ENCODE assay signal across 19 cellular contexts in the genomic region with DNA sequence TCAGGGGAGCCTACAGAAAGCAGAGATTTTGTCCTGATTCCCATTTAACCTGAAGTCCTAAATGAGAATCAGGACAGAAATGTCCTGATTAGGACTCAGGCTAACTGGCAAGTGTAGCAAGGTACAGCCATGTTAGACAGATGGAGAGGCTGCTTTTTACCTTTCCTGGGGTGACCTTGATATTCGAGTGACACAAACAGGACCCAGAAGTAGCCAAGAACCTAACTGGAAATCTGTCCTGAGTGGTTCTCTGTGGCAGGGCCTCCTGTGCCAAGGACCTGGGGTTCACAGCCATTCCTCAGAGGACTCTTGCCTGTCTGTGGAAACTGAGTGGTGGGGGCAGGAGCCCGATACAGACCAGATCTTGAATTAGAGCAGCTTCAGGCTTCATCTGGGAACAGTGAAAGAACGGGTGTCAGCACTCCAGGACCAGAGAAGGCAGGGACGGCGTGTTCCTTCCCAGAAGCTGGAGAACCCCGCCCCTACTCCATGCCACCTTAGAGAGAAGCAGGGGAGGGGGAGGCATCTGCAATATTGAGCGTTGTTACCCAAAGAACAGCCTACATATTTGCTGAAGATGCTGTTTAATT.
"Had no signal": no experiment of that assay in that cellular context is flagged by ENCODE, and none has a peak within 500 bp of the region (broad histone marks: within the 10 kb centered on the region; RNA-seq: fewer than 3 reads in every experiment).

No MANE protein-coding gene starts in this region.

- DNase-seq: activated CD4-positive, alpha-beta T cell treated with anti-CD3 and anti-CD28 coated beads for 48 hours; activated CD4-positive, alpha-beta T cell treated with anti-CD3 and anti-CD28 coated beads, Interleukin-2, amount 50 U/mL, for 48 hours; activated CD8-positive, alpha-beta memory T cell treated with anti-CD3 and anti-CD28 coated beads for 24 hours; activated effector memory CD4-positive, alpha-beta T cell treated with Interleukin-2 at 50 U/mL for 16 hours; activated naive CD4-positive, alpha-beta T cell treated with Interleukin-2 at 50 U/mL for 16 hours; dermis blood vessel endothelial cell; effector CD4-positive, alpha-beta T cell; foreskin keratinocyte; mammary epithelial cell; stimulated activated CD4-positive, alpha-beta T cell treated with anti-CD3 and anti-CD28 coated beads, Interleukin-15, amount 100 ng/mL, for 24 hours; stimulated activated CD4-positive, alpha-beta T cell treated with anti-CD3 and anti-CD28 coated beads, Interleukin-2, amount 100 ng/mL, for 24 hours; stimulated activated naive CD4-positive, alpha-beta T cell treated with Interleukin-2 at 50 U/mL for 16 hours; SW 1271; T-helper 9 cell; WERI-Rb-1 had no signal

- H3K36me3 ChIP-seq: esophagus muscularis mucosa, WERI-Rb-1 had no signal

- H3K27me3 ChIP-seq: body of pancreas, esophagus muscularis mucosa had no signal

- H3K4me1 ChIP-seq: foreskin keratinocyte had no signal

- H3K4me3 ChIP-seq: body of pancreas, esophagus muscularis mucosa had no signal

- H3K9me3 ChIP-seq: body of pancreas, esophagus muscularis mucosa had no signal

- H3K27ac ChIP-seq: body of pancreas, foreskin keratinocyte, WERI-Rb-1 had no signal

- FAIRE-seq: islet of Langerhans, TTC549 had no signal
